ENCODE assay signal across 26 cellular contexts in genomic region chr12:53752651-53753050, GRCh38. TPM values are rescaled to one million over a fixed set of nuclear protein-coding genes. Genes with fewer than 3 reads are reported as not detected.
A peak's percentile ranks its signal among the peaks of the same experiment; 100 is the strongest.
DNase-seq lines count a peak whose midpoint lies in the region; ATAC-seq, FAIRE-seq and TF ChIP-seq lines count a peak whose summit lies in the region.
"Had no signal": no experiment of that assay in that cellular context is flagged by ENCODE, and none has a peak within 500 bp of the region (broad histone marks: within the 10 kb centered on the region; RNA-seq: fewer than 3 reads in every experiment).

No MANE protein-coding gene starts in this region.

- no peak overlapping the region for H2BK15ac ChIP-seq in H1 (ENCODE audit: low read length)

- H3K4me1 Mint-ChIP-seq in GM23338 = peaks cover 7% of the 10 kb centered on the region

- no peak for TF ChIP-seq RAD21 in H1 (IDR thresholded peaks at IDR 0.05 in 1 of 2, conservative IDR thresholded peaks at IDR 0.05 in 1 of 2; ENCODE audit: low read depth in 2 of 2, low read length in 2 of 2)

- FAIRE-seq in H1 (lab: Jason Lieb, UNC) = no peak
- FAIRE-seq: H54 had no signal

- CTCF ChIA-PET in H1 (lab: Charles Lee; ENCODE audit: partially characterized antibody) = interaction anchor here (0.7 to 7.5 kb wide), 10 partner anchors 8 to 455 kb away, joined by 3 to 152 read pairs (median 4); partner anchors contain the start of gene HOXC10

- TF ChIP-seq EP300 in H1 (IDR thresholded peaks at IDR 0.05; ENCODE audit: borderline replicate concordance in 1 of 2, low read depth in 2 of 2, low read length in 2 of 2) = no peak

- TF ChIP-seq CTCF in GM23338 (conservative IDR thresholded peaks at IDR 0.05; ENCODE audit: low read depth in 2 of 2) (no peak), NB4 (IDR thresholded peaks at IDR 0.05; ENCODE audit: low read depth, low read length) (no peak), H1 (IDR thresholded peaks at IDR 0.05; ENCODE audit: control extremely low read depth in 1 of 3, insufficient read depth in 1 of 3, low read depth in 1 of 3, low read length in 3 of 3) (no peak)

- no peak overlapping the region for H2BK120ac ChIP-seq in H1 (replicated peaks; ENCODE audit: low read depth, low read length)

- H4K8ac ChIP-seq in H1 (ENCODE audit: extremely low read depth, insufficient read depth, low read length) = no peak overlapping the region

- H3K9me3 Mint-ChIP-seq in GM23338 = no peaks in the 10 kb centered on the region
- H3K9me3 Mint-ChIP-seq: HFFc6, T-cell had no signal

- H3K9me2 ChIP-seq in GM23338 (ENCODE audit: insufficient read depth) = no peaks in the 10 kb centered on the region
- H3K9me2 ChIP-seq: SK-N-SH had no signal

- H3K36me3 ChIP-seq in GM23338 (ENCODE audit: insufficient read depth) (no peaks in the 10 kb centered on the region), H1 (ENCODE audit: control insufficient read depth in 2 of 4, insufficient read depth in 4 of 4, low read length in 3 of 4) (no peaks in the 10 kb centered on the region), stomach smooth muscle (ENCODE audit: control insufficient read depth in 2 of 2, insufficient read depth in 2 of 2, low read length in 2 of 2) (no peaks in the 10 kb centered on the region)
- H3K36me3 ChIP-seq: MG63 had no signal

- no peak overlapping the region for H2AFZ ChIP-seq in GM23338
- H2AFZ ChIP-seq in H1 (ENCODE audit: low read length) = no peak overlapping the region

- WGBS in H1 (ENCODE audit: extremely low coverage in 1 of 2, insufficient coverage in 1 of 2, insufficient read length in 1 of 2, insufficient replicate concordance in 2 of 2, low coverage in 1 of 2, low lambda C conversion rate in 2 of 2, missing lambda C conversion rate in 1 of 2), 2 experiments = 84% methylated on average over 3 of the region's 3 CpGs; no CpG with 5 or more reads in 1 of the 2 experiments

- no peak overlapping the region for H2BK5ac ChIP-seq in H1 (ENCODE audit: low read depth, low read length)

- H3K9me3 ChIP-seq in H1 (ENCODE audit: insufficient read depth in 2 of 2, low read depth in 1 of 2, low read length in 1 of 2) (no peaks in the 10 kb centered on the region), stomach smooth muscle (ENCODE audit: control insufficient read depth in 2 of 2, low read length in 2 of 2) (no peaks in the 10 kb centered on the region)
- H3K9me3 ChIP-seq: MG63, SK-N-SH had no signal

- no peaks in the 10 kb centered on the region for H3K36me3 Mint-ChIP-seq in GM23338 (ENCODE audit: low read depth)
- H3K36me3 Mint-ChIP-seq: T-cell had no signal

- H4K20me1 ChIP-seq in GM23338 (replicated peaks; ENCODE audit: insufficient read depth) (no peaks in the 10 kb centered on the region; the same call in 1 of the 2 replicates), H1 (replicated peaks in 1 of 2; ENCODE audit: control insufficient read depth in 1 of 2, insufficient read depth in 2 of 2, low read length in 2 of 2) (peaks cover 0 to 3% of the 10 kb centered on the region in 2 experiments)

- H3K56ac ChIP-seq in H1 (replicated peaks; ENCODE audit: insufficient read length, low read depth, low read length) = no peak overlapping the region

- no peak overlapping the region for H3K18ac ChIP-seq in H1 (ENCODE audit: extremely low read depth, low read length)

- peaks cover 60% of the 10 kb centered on the region for H3K4me1 ChIP-seq in GM23338 (ENCODE audit: insufficient read depth)
- peaks cover 3 to 36% (median 12%) of the 10 kb centered on the region in 4 experiments for H3K4me1 ChIP-seq in H1 (replicated peaks in 1 of 4; ENCODE audit: control insufficient read depth in 3 of 4, insufficient read depth in 4 of 4, low read length in 3 of 4)
- H3K4me1 ChIP-seq in stomach smooth muscle (ENCODE audit: control insufficient read depth, insufficient read depth, low read length) = peaks cover 41% of the 10 kb centered on the region

- no peak overlapping the region for H2BK20ac ChIP-seq in H1 (ENCODE audit: low read length)

- H4K5ac ChIP-seq in H1 (ENCODE audit: insufficient read length, low read depth, low read length) = no peak overlapping the region

- H3K27me3 ChIP-seq in GM23338 (ENCODE audit: insufficient read depth) (peaks cover 93% of the 10 kb centered on the region), H1 (replicated peaks in 1 of 4; ENCODE audit: control insufficient read depth in 3 of 4, extremely low read depth in 1 of 4, insufficient read depth in 3 of 4, low read length in 3 of 4) (peaks cover 60 to 78% (median 73%) of the 10 kb centered on the region in 4 experiments), stomach smooth muscle (ENCODE audit: control insufficient read depth in 1 of 2, insufficient read depth in 2 of 2, low read length in 2 of 2) (peaks cover 4 to 22% of the 10 kb centered on the region in 2 donors)
- H3K27me3 ChIP-seq: MG63 had no signal

- H3K79me2 ChIP-seq in GM23338 (replicated peaks; ENCODE audit: insufficient read depth) (no peaks in the 10 kb centered on the region), H1 (ENCODE audit: control insufficient read depth in 1 of 2, insufficient read depth in 2 of 2, low read length in 2 of 2) (no peaks in the 10 kb centered on the region)

- no peak overlapping the region for H3K23ac ChIP-seq in H1 (ENCODE audit: insufficient read length)

- TF ChIP-seq POLR2A in NB4 (IDR thresholded peaks at IDR 0.05; ENCODE audit: extremely low read depth, insufficient read length) (no peak), H1 (IDR thresholded peaks at IDR 0.05; ENCODE audit: control extremely low read depth in 1 of 2, low read depth in 2 of 2, low read length in 2 of 2) (no peak)

- H3K79me1 ChIP-seq in H1 (ENCODE audit: low read depth, low read length) = no peaks in the 10 kb centered on the region

- DNase-seq in GM23338 (ENCODE audit: low spot score) = no peak
- DNase-seq in NB4 (ENCODE audit: low read depth) = peak; percentile 37
- DNase-seq in H1 (ENCODE audit: low read depth in 1 of 2, low spot score in 2 of 2) = no peak
- no peak for DNase-seq in activated gamma-delta T cell (lab: John Stamatoyannopoulos, UW)
- DNase-seq in activated naive CD4-positive, alpha-beta T cell treated with Interleukin-2 at 50 U/mL for 16 hours = no peak
- DNase-seq: AML-193, COR-L47, DMS 273 treated with DMSO at 0.1 percent for 48 hours, DND-41, GDM1, HFFc6, IMR-90, Kasumi-1, MG63, NCI-H187, NCI-H2227 treated with DMSO at 0.1 percent for 48 hours, NCI-H510A treated with DMSO at 0.1 percent for 48 hours, NCI-H774, RPMI8226, SHP77 treated with DMSO at 0.1 percent for 48 hours, T-cell had no signal

- H3K4me3 Mint-ChIP-seq in GM23338 = no peak overlapping the region
- H3K4me3 Mint-ChIP-seq: HFFc6, T-cell had no signal

- H3K4me3 ChIP-seq in GM23338 (peak overlapping the region; percentile 76), NB4 (ENCODE audit: low read depth, low read length) (peak overlapping the region; percentile 70), H1 (ENCODE audit: extremely low read depth in 1 of 4, insufficient read depth in 2 of 4, low read depth in 3 of 4, low read length in 4 of 4) (no peak overlapping the region), stomach smooth muscle (ENCODE audit: low read length in 2 of 2) (no peak overlapping the region)
- H3K4me3 ChIP-seq: MG63 had no signal

- H3K23me2 ChIP-seq in H1 (ENCODE audit: low read depth, low read length) = peaks cover 16% of the 10 kb centered on the region; the same call in 1 of the 2 replicates

- H2AK5ac ChIP-seq in H1 (ENCODE audit: low read depth, low read length) = no peak overlapping the region; the same call in 1 of the 2 replicates

- H3F3A ChIP-seq in GM23338 (replicated peaks; ENCODE audit: low read depth) = 0 out of 2 replicates have a peak, but pooled peaks cover 17% of the 10 kb centered on the region

- no peak overlapping the region for H3K14ac ChIP-seq in H1 (ENCODE audit: insufficient read length)

- no peak overlapping the region for H3K27ac Mint-ChIP-seq in GM23338
- H3K27ac Mint-ChIP-seq: HFFc6, T-cell had no signal

- POLR2A ChIA-PET in H1 (lab: Charles Lee; ENCODE audit: partially characterized antibody) = interaction anchor here (1.0 to 3.1 kb wide), 2 partner anchors 9 to 77 kb away, joined by 3 to 10 read pairs; partner anchors contain the start of gene ATP5MC2

- H3K27ac ChIP-seq in GM23338 (ENCODE audit: low read depth) (no peak overlapping the region), H1 (ENCODE audit: low read depth, low read length) (no peak overlapping the region), stomach smooth muscle (ENCODE audit: low read length) (peak overlapping the region; percentile 71)

- H3K9ac ChIP-seq in H1 (replicated peaks in 1 of 4; ENCODE audit: extremely low read depth in 1 of 4, low read depth in 3 of 4, low read length in 3 of 4) (no peak overlapping the region), stomach smooth muscle (ENCODE audit: low read length in 2 of 2) (peak overlapping the region in 1 of 2 donors; percentile 29)
- H3K9ac ChIP-seq: SK-N-SH had no signal

- H3K27me3 Mint-ChIP-seq in GM23338 (ENCODE audit: insufficient read depth, low read depth, poor library complexity) = peaks cover 6% of the 10 kb centered on the region

- H3K4me2 ChIP-seq in GM23338 (peak overlapping the region; percentile 91; the same call in 1 of the 2 replicates), H1 (ENCODE audit: insufficient read depth in 1 of 2, low read depth in 2 of 2, low read length in 2 of 2) (peak overlapping the region; percentile 96 to 98; a peak in 1 of 4 replicates)

- no peak overlapping the region for H2BK12ac ChIP-seq in H1 (ENCODE audit: low read depth, low read length)

- ATAC-seq in GM23338 (no peak), HG02759 (IDR thresholded peaks at IDR 0.05; ENCODE audit: unreplicated experiment) (no peak)

- no peak overlapping the region for H4K91ac ChIP-seq in H1 (replicated peaks; ENCODE audit: insufficient read length, low read length)

- H3K4ac ChIP-seq in H1 (replicated peaks; ENCODE audit: insufficient read length, low read depth, low read length) = no peak overlapping the region

RNA-seq across cellular contexts. Expression of gene CISTR, which starts 0.9 kb away (rescaled TPM):
- total RNA-seq in GM23338 (2014; rRNA removed; shearing (Covaris generic)) = not detected in 2 replicates
- not detected in 2 replicates for polyA plus RNA-seq in GM23338 (2016; fragmentation: Nextera tagmentation; extraction: Ambion mirVana)
- not detected in 2 replicates for total RNA-seq in H1 (2021; fragmentation: NEBNext Ultra II Directional; extraction: Animal tissue kit (Norgen Biotek cat#: 25700))
- not detected in 2 replicates for polyA plus RNA-seq in H1 (2011; rRNA removed)
- polyA plus RNA-seq in H1 (2011; cell fraction: cytosol; rRNA removed) = not detected
- not detected for polyA plus RNA-seq in H1 (2011; cell fraction: nucleus; rRNA removed)
- polyA plus RNA-seq in H1 (2012, experiment 1 of 2) = not detected in 4 replicates
- not detected for polyA plus RNA-seq in H1 (2012, experiment 2 of 2)
- not detected for polyA plus RNA-seq in H1 (2013, experiment 1 of 2)
- not detected for polyA plus RNA-seq in H1 (2013, experiment 2 of 2)
- polyA minus RNA-seq in H1 (2011; rRNA and poly(A)+ RNA removed) = not detected in 2 replicates
- not detected for polyA minus RNA-seq in H1 (2011; cell fraction: cytosol; rRNA and poly(A)+ RNA removed)
- polyA minus RNA-seq in H1 (2011; cell fraction: nucleus; rRNA and poly(A)+ RNA removed) = not detected
- total RNA-seq: HFFc6, HT-29, IMR-90, T-cell had no signal
- polyA plus RNA-seq: IMR-90, SK-N-SH had no signal

RNA-seq across cellular contexts. Expression of gene CALCOCO1, which starts 25.4 kb away (rescaled TPM):
- total RNA-seq in GM23338 (2014; rRNA removed; shearing (Covaris generic)) = 20.4 and 21.3 TPM in 2 replicates
- 4.6 and 6.5 TPM in 2 replicates for polyA plus RNA-seq in GM23338 (2016; fragmentation: Nextera tagmentation; extraction: Ambion mirVana)
- total RNA-seq in H1 (2021; fragmentation: NEBNext Ultra II Directional; extraction: Animal tissue kit (Norgen Biotek cat#: 25700)) = 18.7 and 20.3 TPM in 2 replicates
- 35.3 and 39.3 TPM in 2 replicates for polyA plus RNA-seq in H1 (2011; rRNA removed)
- polyA plus RNA-seq in H1 (2011; cell fraction: cytosol; rRNA removed) = 32.3 TPM
- 65.4 TPM for polyA plus RNA-seq in H1 (2011; cell fraction: nucleus; rRNA removed)
- 18.8 to 23.4 TPM (median 21.7 TPM) in 4 replicates for polyA plus RNA-seq in H1 (2012, experiment 1 of 2)
- 17.8 TPM for polyA plus RNA-seq in H1 (2012, experiment 2 of 2)
- polyA plus RNA-seq in H1 (2013, experiment 1 of 2) = 12.3 TPM
- polyA plus RNA-seq in H1 (2013, experiment 2 of 2) = 10.1 TPM
- 33.5 and 37.1 TPM in 2 replicates for polyA minus RNA-seq in H1 (2011; rRNA and poly(A)+ RNA removed)
- polyA minus RNA-seq in H1 (2011; cell fraction: cytosol; rRNA and poly(A)+ RNA removed) = 9.6 TPM
- 28.7 TPM for polyA minus RNA-seq in H1 (2011; cell fraction: nucleus; rRNA and poly(A)+ RNA removed)

Comparison
In these comparisons a context has a peak if more than half of its experiments do, and no peak if none do; other contexts are left out.
1. H3K4me3 ChIP-seq: peak in GM23338 (single experiment) and NB4 (single experiment); none in H1 (0 of 4) and stomach smooth muscle (0 of 2).